9 cellular contexts compared by ENCODE assay signal in genomic region chr4:87068591-87069021, GRCh38.
DNase-seq lines count a peak whose midpoint lies in the region; ATAC-seq and TF ChIP-seq lines count a peak whose summit lies in the region.
"Had no signal": no experiment of that assay in that cellular context is flagged by ENCODE, and none has a peak within 500 bp of the region (broad histone marks: within the 10 kb centered on the region; RNA-seq: fewer than 3 reads in every experiment).

No MANE protein-coding gene starts in this region.

- H3K27ac ChIP-seq in OCI-LY7 (ENCODE audit: low read depth, low read length, poor library complexity, severe bottlenecking), result peak overlapping the region; percentile 59
- peak overlapping the region; percentile 13 to 43 for H3K27ac ChIP-seq in uterus
- peak overlapping the region in 1 of 2 donors; percentile 34 for H3K27ac ChIP-seq in prostate gland

- H3K79me2 ChIP-seq in OCI-LY7 (ENCODE audit: insufficient read depth, low read depth, low read length), result peaks cover 29% of the 10 kb centered on the region

- WGBS in prostate gland, result 34% methylated on average over 7 of the region's 7 CpGs

- intact Hi-C loops in Right ventricle myocardium inferior (cut with DNase I), result no loop called here
- intact Hi-C loops in cardiac septum (cut with DNase I), result no loop called here
- intact Hi-C loops in OCI-LY7 (cut with micrococcal nuclease; ENCODE audit: unreplicated experiment), result no loop called here
- intact Hi-C loops in left ventricle myocardium superior (cut with micrococcal nuclease), result no loop called here
- intact Hi-C loops in uterus (cut with DNase I; ENCODE audit: low total_unique reads), result no loop called here
- intact Hi-C loops in prostate gland (cut with DNase I), result no loop called here

- no peak for TF ChIP-seq CTCF in OCI-LY7 (conservative IDR thresholded peaks at IDR 0.05; ENCODE audit: low read length)
- no peak for TF ChIP-seq CTCF in uterus (IDR thresholded peaks at IDR 0.05)
- TF ChIP-seq CTCF in prostate gland (IDR thresholded peaks at IDR 0.05), result no peak

- H3K36me3 ChIP-seq in OCI-LY7 (ENCODE audit: insufficient read depth, low read length), result no peaks in the 10 kb centered on the region
- no peaks in the 10 kb centered on the region for H3K36me3 ChIP-seq in uterus
- H3K36me3 ChIP-seq in prostate gland, result no peaks in the 10 kb centered on the region

- DNase-seq in Right ventricle myocardium inferior (ENCODE audit: missing footprints) (no peak), cardiac septum (ENCODE audit: low spot score) (no peak), OCI-LY7 (ENCODE audit: low spot score) (peak; percentile 53), left ventricle myocardium superior (peak; percentile 45), uterus (no peak), dermis blood vessel endothelial cell (no peak), prostate gland (ENCODE audit: low spot score) (no peak)
- DNase-seq: activated CD8-positive, alpha-beta T cell treated with anti-CD3 and anti-CD28 coated beads, Interleukin-2, amount 10 ng/mL, durations not matched to agents 7 days and 5 days had no signal

- H2AFZ ChIP-seq in OCI-LY7 (ENCODE audit: low read length), result no peak overlapping the region

- peaks cover 63% of the 10 kb centered on the region for H3K4me1 ChIP-seq in OCI-LY7 (ENCODE audit: insufficient read depth, low read length, poor library complexity, severe bottlenecking)
- H3K4me1 ChIP-seq in uterus, result peaks cover 0 to 7% of the 10 kb centered on the region in 2 donors
- H3K4me1 ChIP-seq in prostate gland (replicated peaks), result peaks cover 12% of the 10 kb centered on the region

- BruUV-seq in OCI-LY7 (replicated peaks; lab: Mats Ljungman, UMichigan), result no TSS peak

- TF ChIP-seq POLR2A in uterus (IDR thresholded peaks at IDR 0.05) (no peak), prostate gland (IDR thresholded peaks at IDR 0.05) (no peak)

- peak overlapping the region; percentile 51 for H3K4me2 ChIP-seq in OCI-LY7 (ENCODE audit: low read length)

- H3K9me3 ChIP-seq in OCI-LY7 (ENCODE audit: low read length), result no peaks in the 10 kb centered on the region
- H3K9me3 ChIP-seq in uterus, result no peaks in the 10 kb centered on the region
- H3K9me3 ChIP-seq in prostate gland, result no peaks in the 10 kb centered on the region

- no peaks in the 10 kb centered on the region for H4K20me1 ChIP-seq in OCI-LY7 (ENCODE audit: insufficient read depth, low read length)

- H3K4me3 ChIP-seq in OCI-LY7 (ENCODE audit: low read depth, low read length, poor library complexity, severe bottlenecking), result peak overlapping the region; percentile 20
- H3K4me3 ChIP-seq in uterus, result no peak overlapping the region
- no peak overlapping the region for H3K4me3 ChIP-seq in prostate gland

- CTCF ChIA-PET in OCI-LY7 (lab: Charles Lee; ENCODE audit: unreplicated experiment), result no interaction called here

- peak; percentile 82 for ATAC-seq in Right ventricle myocardium inferior
- peak; percentile 90 for ATAC-seq in left ventricle myocardium superior
- no peak for ATAC-seq in HG02623 (IDR thresholded peaks at IDR 0.05; ENCODE audit: unreplicated experiment)
- ATAC-seq: activated CD8-positive, alpha-beta T cell treated with anti-CD3 and anti-CD28 coated beads, Interleukin-2, amount 10 ng/mL, durations not matched to agents 7 days and 5 days had no signal

- H3K9me2 ChIP-seq in OCI-LY7 (ENCODE audit: insufficient read depth, low read length), result no peaks in the 10 kb centered on the region

- POLR2A ChIA-PET in OCI-LY7 (lab: Charles Lee), result interaction anchor here (0.8 to 2.0 kb wide), 5 partner anchors 14 to 89 kb away, joined by 3 to 8 read pairs (median 4); no protein-coding TSS in a partner anchor

- H3K27me3 ChIP-seq in uterus, result no peaks in the 10 kb centered on the region
- no peaks in the 10 kb centered on the region for H3K27me3 ChIP-seq in prostate gland (replicated peaks; ENCODE audit: insufficient read depth)

Comparison
In these comparisons a context has a peak if more than half of its experiments do, and no peak if none do; other contexts are left out.
1. DNase-seq: peak in OCI-LY7 (single experiment) and left ventricle myocardium superior (single experiment); none in Right ventricle myocardium inferior (single experiment), cardiac septum (single experiment), uterus (0 of 2), dermis blood vessel endothelial cell (single experiment) and prostate gland (single experiment).